Comparison of ENCODE assay signal across 23 cellular contexts in the genomic region with DNA sequence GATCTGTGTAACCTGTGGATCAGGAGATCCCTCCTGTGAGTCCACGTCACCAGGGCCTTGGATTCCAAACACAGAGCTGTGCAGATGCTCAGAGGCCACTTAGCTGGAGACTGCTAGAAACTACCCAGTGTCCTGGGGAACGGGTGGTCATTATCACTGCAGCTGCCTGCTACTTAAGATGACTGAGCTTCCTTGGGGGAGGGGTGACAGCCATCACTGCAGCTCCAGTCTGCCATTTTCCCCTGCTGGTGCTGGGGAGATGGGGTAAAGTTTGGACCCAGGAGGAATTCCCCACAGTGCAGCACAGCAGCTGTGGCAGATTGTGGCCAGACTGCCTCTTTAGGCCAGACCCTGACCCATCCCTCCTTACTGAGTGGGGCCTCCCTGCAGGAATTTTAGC.
"Had no signal": no experiment of that assay in that cellular context is flagged by ENCODE, and none has a peak within 500 bp of the region (broad histone marks: within the 10 kb centered on the region; RNA-seq: fewer than 3 reads in every experiment).

No MANE protein-coding gene starts in this region.

- H3K4me1 Mint-ChIP-seq: activated CD4-positive, alpha-beta T cell treated with anti-CD3 and anti-CD28 coated beads, Interleukin-2, amount 10 ng/mL, durations not matched to agents 24 days and 14 days; activated CD8-positive, alpha-beta memory T cell treated with anti-CD3 and anti-CD28 coated beads, Interleukin-2, amount 10 ng/mL, durations not matched to agents 7 days and 5 days; activated naive CD4-positive, alpha-beta T cell treated with anti-CD3 and anti-CD28 coated beads, Interleukin-2, amount 50 U/mL, for 24 hours; WTC11 had no signal

- H3K4me3 ChIP-seq: ascending aorta, body of pancreas, Peyer's patch, SJSA1 had no signal

- H3K27me3 ChIP-seq: ascending aorta, body of pancreas, Peyer's patch, SJSA1 had no signal

- ATAC-seq: activated CD8-positive, alpha-beta memory T cell treated with anti-CD3 and anti-CD28 coated beads, Interleukin-2, amount 10 ng/mL, durations not matched to agents 7 days and 5 days; body of pancreas; WTC11 had no signal

- H3K27ac Mint-ChIP-seq: activated CD4-positive, alpha-beta T cell treated with anti-CD3 and anti-CD28 coated beads, Interleukin-2, amount 10 ng/mL, durations not matched to agents 24 days and 14 days; activated CD8-positive, alpha-beta memory T cell treated with anti-CD3 and anti-CD28 coated beads, Interleukin-2, amount 10 ng/mL, durations not matched to agents 7 days and 5 days; activated naive CD4-positive, alpha-beta T cell treated with anti-CD3 and anti-CD28 coated beads, Interleukin-2, amount 50 U/mL, for 24 hours; activated T-cell treated with anti-CD3 and anti-CD28 coated beads, Interleukin-2, amount 50 U/mL, for 24 hours; activated T-helper 1 cell treated with anti-CD3 and anti-CD28 coated beads, Interleukin-12 subunit alpha, Interleukin-12 subunit beta, Interleukin-2, Interleukin-4 antibody, amounts not matched to agents 30 ng/mL and 10 ng/mL and 1 ng/mL, durations not matched to agents 14 hours and 24 hours and 36 hours; T-helper 1 cell treated with Interleukin-12 subunit alpha and Interleukin-12 subunit beta and Interleukin-4 antibody, amounts not matched to agents 30 μg/mL and 1 μg/mL, for 36 hours; WTC11 had no signal

- H3K27ac ChIP-seq: ascending aorta, body of pancreas, Peyer's patch, SJSA1 had no signal

- H3K9me3 Mint-ChIP-seq: activated CD4-positive, alpha-beta T cell treated with anti-CD3 and anti-CD28 coated beads, Interleukin-2, amount 10 ng/mL, durations not matched to agents 24 days and 14 days; activated naive CD4-positive, alpha-beta T cell treated with anti-CD3 and anti-CD28 coated beads, Interleukin-2, amount 50 U/mL, for 24 hours; activated T-cell treated with anti-CD3 and anti-CD28 coated beads, Interleukin-2, amount 50 U/mL, for 24 hours; activated T-helper 1 cell treated with anti-CD3 and anti-CD28 coated beads, Interleukin-12 subunit alpha, Interleukin-12 subunit beta, Interleukin-2, Interleukin-4 antibody, amounts not matched to agents 30 ng/mL and 10 ng/mL and 1 ng/mL, durations not matched to agents 14 hours and 24 hours and 36 hours; T-helper 1 cell treated with Interleukin-12 subunit alpha and Interleukin-12 subunit beta and Interleukin-4 antibody, amounts not matched to agents 30 μg/mL and 1 μg/mL, for 36 hours had no signal

- H3K4me3 Mint-ChIP-seq: activated CD4-positive, alpha-beta T cell treated with anti-CD3 and anti-CD28 coated beads, Interleukin-2, amount 10 ng/mL, durations not matched to agents 24 days and 14 days; activated CD8-positive, alpha-beta memory T cell treated with anti-CD3 and anti-CD28 coated beads, Interleukin-2, amount 10 ng/mL, durations not matched to agents 7 days and 5 days; activated naive CD4-positive, alpha-beta T cell treated with anti-CD3 and anti-CD28 coated beads, Interleukin-2, amount 50 U/mL, for 24 hours; activated T-cell treated with anti-CD3 and anti-CD28 coated beads, Interleukin-2, amount 50 U/mL, for 24 hours; activated T-helper 1 cell treated with anti-CD3 and anti-CD28 coated beads, Interleukin-12 subunit alpha, Interleukin-12 subunit beta, Interleukin-2, Interleukin-4 antibody, amounts not matched to agents 30 ng/mL and 10 ng/mL and 1 ng/mL, durations not matched to agents 14 hours and 24 hours and 36 hours; T-helper 1 cell treated with Interleukin-12 subunit alpha and Interleukin-12 subunit beta and Interleukin-4 antibody, amounts not matched to agents 30 μg/mL and 1 μg/mL, for 36 hours; WTC11 had no signal

- H3K4me1 ChIP-seq: ascending aorta, body of pancreas, Peyer's patch, SJSA1 had no signal

- FAIRE-seq: bronchial epithelial cell had no signal

- H3K36me3 Mint-ChIP-seq: activated CD8-positive, alpha-beta memory T cell treated with anti-CD3 and anti-CD28 coated beads, Interleukin-2, amount 10 ng/mL, durations not matched to agents 7 days and 5 days; activated naive CD4-positive, alpha-beta T cell treated with anti-CD3 and anti-CD28 coated beads, Interleukin-2, amount 50 U/mL, for 24 hours had no signal

- DNase-seq: activated CD4-positive, alpha-beta T cell treated with anti-CD3 and anti-CD28 coated beads, Interleukin-2, amount 10 ng/mL, durations not matched to agents 24 days and 14 days; activated CD4-positive, alpha-beta T cell treated with anti-CD3 and anti-CD28 coated beads, Interleukin-2, amount 50 U/mL, for 48 hours; activated CD4-positive, CD25-positive, alpha-beta regulatory T cell treated with anti-CD3 and anti-CD28 coated beads, Interleukin-2, amount 50 U/mL, for 72 hours; activated CD8-positive, alpha-beta memory T cell treated with anti-CD3 and anti-CD28 coated beads, Interleukin-2, amount 10 ng/mL, durations not matched to agents 7 days and 5 days; activated effector memory CD4-positive, alpha-beta T cell treated with Interleukin-2 at 50 U/mL for 16 hours; activated naive CD4-positive, alpha-beta T cell; activated T-cell treated with anti-CD3 and anti-CD28 coated beads, Interleukin-2, amount 50 U/mL, for 24 hours; body of pancreas; central memory CD4-positive, alpha-beta T cell; KG1; NCI-H1048; NCI-H2081 treated with DMSO at 0.1 percent for 48 hours; NCI-H226; NCI-H526; Peyer's patch; SHP77 had no signal

- H3K9me3 ChIP-seq: ascending aorta, body of pancreas, Peyer's patch, SJSA1 had no signal

- H3K36me3 ChIP-seq: ascending aorta, Peyer's patch, SJSA1 had no signal
